12 cellular contexts compared by ENCODE assay signal in genomic region chr13:41827507-41828213, GRCh38.
A peak's percentile ranks its signal among the peaks of the same experiment; 100 is the strongest.
DNase-seq lines count a peak whose midpoint lies in the region; ATAC-seq and TF ChIP-seq lines count a peak whose summit lies in the region.
"Had no signal": no experiment of that assay in that cellular context is flagged by ENCODE, and none has a peak within 500 bp of the region (broad histone marks: within the 10 kb centered on the region; RNA-seq: fewer than 3 reads in every experiment).

No MANE protein-coding gene starts in this region.

- CTCF ChIA-PET in AG04449 (lab: Yijun Ruan, JAX) = no interaction called here

- no peaks in the 10 kb centered on the region for H3K27me3 ChIP-seq in lung (ENCODE audit: control insufficient read depth, insufficient read depth)
- H3K27me3 ChIP-seq: body of pancreas had no signal

- H3K27ac ChIP-seq in coronary artery (peak overlapping the region; percentile 18 to 39), lung (ENCODE audit: low read depth in 1 of 2, low read length in 1 of 2) (peak overlapping the region in 1 of 2 donors; percentile 70)
- H3K27ac ChIP-seq: body of pancreas, lower lobe of right lung had no signal

- peaks cover 3 to 4% of the 10 kb centered on the region in 2 donors for H3K36me3 ChIP-seq in lung (ENCODE audit: control insufficient read depth in 2 of 2, insufficient read depth in 2 of 2, low read length in 2 of 2)

- H3K4me3 ChIP-seq in AG04449 (ENCODE audit: low read depth, low read length) (no peak overlapping the region), coronary artery (no peak overlapping the region), lung (no peak overlapping the region)
- H3K4me3 ChIP-seq: body of pancreas, lower lobe of right lung had no signal

- peaks cover 1 to 6% of the 10 kb centered on the region in 2 donors for H3K4me1 ChIP-seq in lung (ENCODE audit: control insufficient read depth in 2 of 2, insufficient read depth in 2 of 2, low read length in 2 of 2)
- H3K4me1 ChIP-seq: body of pancreas, lower lobe of right lung had no signal

- TF ChIP-seq CTCF in AG04449 (IDR thresholded peaks at IDR 0.05; ENCODE audit: insufficient read depth, low read length, missing control alignments) (no peak), coronary artery (IDR thresholded peaks at IDR 0.05) (no peak), lung (IDR thresholded peaks at IDR 0.05; ENCODE audit: control extremely low read depth, extremely low read depth) (no peak)

- peak; percentile 88 for DNase-seq in AG04449 (ENCODE audit: low read depth, low spot score)
- DNase-seq in LHCN-M2 (ENCODE audit: low read depth) = peak; percentile 96
- no peak for DNase-seq in coronary artery (ENCODE audit: low spot score)
- DNase-seq in lung (ENCODE audit: low spot score) = no peak
- DNase-seq in NCI-H187 treated with DMSO at 0.1 percent for 48 hours (lab: John Stamatoyannopoulos, UW) = no peak
- no peak for DNase-seq in NCI-H1436 (lab: John Stamatoyannopoulos, UW)
- DNase-seq in stimulated activated CD4-positive, alpha-beta T cell treated with anti-CD3 and anti-CD28 coated beads, Interleukin-15, amount 100 ng/mL, for 24 hours = no peak
- DNase-seq: activated CD4-positive, CD25-positive, alpha-beta regulatory T cell; CD8-positive, alpha-beta T cell; lower lobe of right lung had no signal

- H3K9me3 ChIP-seq in lung (ENCODE audit: control insufficient read depth in 2 of 2, insufficient read depth in 1 of 2, low read length in 1 of 2) = no peaks in the 10 kb centered on the region
- H3K9me3 ChIP-seq: body of pancreas, lower lobe of right lung had no signal

- POLR2A ChIA-PET in AG04449 (lab: Yijun Ruan, JAX) = no interaction called here

- ATAC-seq in lung (ENCODE audit: insufficient read depth, low FRiP score) = peak; percentile 46
- ATAC-seq in activated CD4-positive, CD25-positive, alpha-beta regulatory T cell treated with anti-CD3 and anti-CD28 coated beads, Interleukin-2, amount 50 U/mL, for 24 hours = no peak
- ATAC-seq: body of pancreas; CD8-positive, alpha-beta T cell had no signal

- WGBS in lung, 2 donors = 57 to 66% methylated on average over 5 of the region's 5 CpGs

Comparison
In these comparisons a context has a peak if more than half of its experiments do, and no peak if none do; other contexts are left out.
1. DNase-seq: peak in AG04449 (single experiment) and LHCN-M2 (single experiment); none in coronary artery (single experiment), lung (single experiment), NCI-H187 treated with DMSO at 0.1 percent for 48 hours (single experiment), NCI-H1436 (single experiment) and stimulated activated CD4-positive, alpha-beta T cell treated with anti-CD3 and anti-CD28 coated beads, Interleukin-15, amount 100 ng/mL, for 24 hours (single experiment).